Comparison of ENCODE assay signal across 1 cellular context in the genomic region with DNA sequence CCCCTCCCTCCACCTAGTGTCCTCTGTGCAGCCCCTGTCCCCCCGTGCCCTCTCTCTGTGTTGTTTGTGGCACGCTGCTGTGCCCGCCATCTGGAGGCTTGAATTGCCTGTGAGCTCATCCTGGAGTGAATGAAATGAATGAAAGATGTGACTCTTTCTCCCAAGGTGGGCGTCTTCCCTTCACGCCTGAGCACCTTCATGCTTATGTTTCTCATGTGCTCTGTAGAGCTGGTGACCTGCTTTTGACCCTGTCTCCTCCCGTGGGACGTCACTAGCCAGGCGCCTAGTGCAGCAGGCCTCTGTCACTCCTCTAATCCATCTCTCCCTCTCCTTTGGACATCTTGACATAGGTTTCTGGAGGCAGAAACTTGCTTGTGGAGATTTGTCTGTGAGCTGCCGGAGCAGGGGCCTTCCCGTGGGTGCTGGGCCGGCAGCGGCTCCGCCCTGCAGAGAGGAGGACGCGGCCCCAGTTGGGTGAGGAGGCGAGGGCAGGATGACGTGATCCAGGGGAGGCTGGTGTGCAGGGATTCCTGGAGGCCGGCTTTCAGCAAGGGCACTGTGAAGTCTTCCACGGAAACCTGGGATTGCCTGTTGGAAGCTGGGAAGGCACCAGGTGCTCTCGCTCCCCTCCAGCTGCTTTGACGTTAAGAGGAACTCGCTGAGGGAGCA.
TF ChIP-seq lines count a peak whose summit lies in the region.

No MANE protein-coding gene starts in this region.

TF ChIP-seq in GM12878, 131 proteins besides CTCF, POLR2A, EP300 and RAD21 (continued from another document):
- TF ChIP-seq SIN3A (IDR thresholded peaks at IDR 0.05; ENCODE audit: low read depth, low read length) (0 out of 2 replicates have a peak, but pooled peaks have one; percentile 31), RUNX3 (IDR thresholded peaks at IDR 0.05; ENCODE audit: low read length) (peak; percentile 22; the same call in 1 of the 2 replicates), ATF2 (IDR thresholded peaks at IDR 0.05; ENCODE audit: low read length) (peak; percentile 54; the same call in 1 of the 2 replicates), HCFC1 (IDR thresholded peaks at IDR 0.05; ENCODE audit: low read length) (no peak), CREB1 (IDR thresholded peaks at IDR 0.05; ENCODE audit: low read depth) (peak; percentile 85), BCL11A (IDR thresholded peaks at IDR 0.05; ENCODE audit: low read depth, low read length) (peak; percentile 37; the same call in 1 of the 2 replicates), NFIC (IDR thresholded peaks at IDR 0.05; ENCODE audit: low read depth, low read length) (peak; percentile 48; the same call in 1 of the 2 replicates), FOS (IDR thresholded peaks at IDR 0.05; ENCODE audit: borderline replicate concordance, extremely low read depth, insufficient read length) (no peak), ATF7 (IDR thresholded peaks at IDR 0.05; ENCODE audit: low read depth) (peak; percentile 72), CREM (IDR thresholded peaks at IDR 0.05; ENCODE audit: low read depth) (peak; percentile 81), PBX3 (IDR thresholded peaks at IDR 0.05; ENCODE audit: insufficient replicate concordance, low read depth, low read length) (peak; percentile 1), NKRF (conservative IDR thresholded peaks at IDR 0.05) (0 out of 2 replicates have a peak, but pooled peaks have one; percentile 24), NR2F1 (conservative IDR thresholded peaks at IDR 0.05) (peak; percentile 84), GABPA (IDR thresholded peaks at IDR 0.05; ENCODE audit: low read depth) (no peak), IKZF2 (IDR thresholded peaks at IDR 0.05) (peak; percentile 66 to 71), MTA3 (IDR thresholded peaks at IDR 0.05; ENCODE audit: borderline replicate concordance, low read length) (no peak), TCF12 (IDR thresholded peaks at IDR 0.05; ENCODE audit: low read depth, low read length) (peak; percentile 69; the same call in 1 of the 2 replicates), NR2C1 (IDR thresholded peaks at IDR 0.05) (peak; percentile 41; the same call in 1 of the 2 replicates), YBX1 (IDR thresholded peaks at IDR 0.05) (no peak), HDGF (IDR thresholded peaks at IDR 0.05) (peak; percentile 43; the same call in 1 of the 2 replicates), IRF4 (IDR thresholded peaks at IDR 0.05; ENCODE audit: low read depth, low read length) (no peak), SUZ12 (IDR thresholded peaks at IDR 0.05; ENCODE audit: unreplicated experiment) (no peak), EED (IDR thresholded peaks at IDR 0.05; ENCODE audit: low read depth) (peak; percentile 58; the same call in 1 of the 2 replicates), YY1 (IDR thresholded peaks at IDR 0.05; ENCODE audit: low read depth, low read length) (0 out of 2 replicates have a peak, but pooled peaks have one; percentile 19), IKZF1 (conservative IDR thresholded peaks at IDR 0.05) (peak; percentile 75)
- TF ChIP-seq, protein P1, sequence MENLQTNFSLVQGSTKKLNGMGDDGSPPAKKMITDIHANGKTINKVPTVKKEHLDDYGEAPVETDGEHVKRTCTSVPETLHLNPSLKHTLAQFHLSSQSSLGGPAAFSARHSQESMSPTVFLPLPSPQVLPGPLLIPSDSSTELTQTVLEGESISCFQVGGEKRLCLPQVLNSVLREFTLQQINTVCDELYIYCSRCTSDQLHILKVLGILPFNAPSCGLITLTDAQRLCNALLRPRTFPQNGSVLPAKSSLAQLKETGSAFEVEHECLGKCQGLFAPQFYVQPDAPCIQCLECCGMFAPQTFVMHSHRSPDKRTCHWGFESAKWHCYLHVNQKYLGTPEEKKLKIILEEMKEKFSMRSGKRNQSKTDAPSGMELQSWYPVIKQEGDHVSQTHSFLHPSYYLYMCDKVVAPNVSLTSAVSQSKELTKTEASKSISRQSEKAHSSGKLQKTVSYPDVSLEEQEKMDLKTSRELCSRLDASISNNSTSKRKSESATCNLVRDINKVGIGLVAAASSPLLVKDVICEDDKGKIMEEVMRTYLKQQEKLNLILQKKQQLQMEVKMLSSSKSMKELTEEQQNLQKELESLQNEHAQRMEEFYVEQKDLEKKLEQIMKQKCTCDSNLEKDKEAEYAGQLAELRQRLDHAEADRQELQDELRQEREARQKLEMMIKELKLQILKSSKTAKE (IDR thresholded peaks at IDR 0.05; ENCODE audit: low read depth, poor library complexity, severe bottlenecking), result peak; percentile 44
- TF ChIP-seq, protein P2, sequence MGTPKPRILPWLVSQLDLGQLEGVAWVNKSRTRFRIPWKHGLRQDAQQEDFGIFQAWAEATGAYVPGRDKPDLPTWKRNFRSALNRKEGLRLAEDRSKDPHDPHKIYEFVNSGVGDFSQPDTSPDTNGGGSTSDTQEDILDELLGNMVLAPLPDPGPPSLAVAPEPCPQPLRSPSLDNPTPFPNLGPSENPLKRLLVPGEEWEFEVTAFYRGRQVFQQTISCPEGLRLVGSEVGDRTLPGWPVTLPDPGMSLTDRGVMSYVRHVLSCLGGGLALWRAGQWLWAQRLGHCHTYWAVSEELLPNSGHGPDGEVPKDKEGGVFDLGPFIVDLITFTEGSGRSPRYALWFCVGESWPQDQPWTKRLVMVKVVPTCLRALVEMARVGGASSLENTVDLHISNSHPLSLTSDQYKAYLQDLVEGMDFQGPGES (IDR thresholded peaks at IDR 0.05), result no peak
- TF ChIP-seq, protein P3, sequence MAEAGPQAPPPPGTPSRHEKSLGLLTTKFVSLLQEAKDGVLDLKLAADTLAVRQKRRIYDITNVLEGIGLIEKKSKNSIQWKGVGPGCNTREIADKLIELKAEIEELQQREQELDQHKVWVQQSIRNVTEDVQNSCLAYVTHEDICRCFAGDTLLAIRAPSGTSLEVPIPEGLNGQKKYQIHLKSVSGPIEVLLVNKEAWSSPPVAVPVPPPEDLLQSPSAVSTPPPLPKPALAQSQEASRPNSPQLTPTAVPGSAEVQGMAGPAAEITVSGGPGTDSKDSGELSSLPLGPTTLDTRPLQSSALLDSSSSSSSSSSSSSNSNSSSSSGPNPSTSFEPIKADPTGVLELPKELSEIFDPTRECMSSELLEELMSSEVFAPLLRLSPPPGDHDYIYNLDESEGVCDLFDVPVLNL (IDR thresholded peaks at IDR 0.05; ENCODE audit: low read depth, low read length), result no peak
- TF ChIP-seq, protein P4, sequence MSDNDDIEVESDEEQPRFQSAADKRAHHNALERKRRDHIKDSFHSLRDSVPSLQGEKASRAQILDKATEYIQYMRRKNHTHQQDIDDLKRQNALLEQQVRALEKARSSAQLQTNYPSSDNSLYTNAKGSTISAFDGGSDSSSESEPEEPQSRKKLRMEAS (IDR thresholded peaks at IDR 0.05; ENCODE audit: low read depth, low read length), result no peak
- TF ChIP-seq, protein P5, sequence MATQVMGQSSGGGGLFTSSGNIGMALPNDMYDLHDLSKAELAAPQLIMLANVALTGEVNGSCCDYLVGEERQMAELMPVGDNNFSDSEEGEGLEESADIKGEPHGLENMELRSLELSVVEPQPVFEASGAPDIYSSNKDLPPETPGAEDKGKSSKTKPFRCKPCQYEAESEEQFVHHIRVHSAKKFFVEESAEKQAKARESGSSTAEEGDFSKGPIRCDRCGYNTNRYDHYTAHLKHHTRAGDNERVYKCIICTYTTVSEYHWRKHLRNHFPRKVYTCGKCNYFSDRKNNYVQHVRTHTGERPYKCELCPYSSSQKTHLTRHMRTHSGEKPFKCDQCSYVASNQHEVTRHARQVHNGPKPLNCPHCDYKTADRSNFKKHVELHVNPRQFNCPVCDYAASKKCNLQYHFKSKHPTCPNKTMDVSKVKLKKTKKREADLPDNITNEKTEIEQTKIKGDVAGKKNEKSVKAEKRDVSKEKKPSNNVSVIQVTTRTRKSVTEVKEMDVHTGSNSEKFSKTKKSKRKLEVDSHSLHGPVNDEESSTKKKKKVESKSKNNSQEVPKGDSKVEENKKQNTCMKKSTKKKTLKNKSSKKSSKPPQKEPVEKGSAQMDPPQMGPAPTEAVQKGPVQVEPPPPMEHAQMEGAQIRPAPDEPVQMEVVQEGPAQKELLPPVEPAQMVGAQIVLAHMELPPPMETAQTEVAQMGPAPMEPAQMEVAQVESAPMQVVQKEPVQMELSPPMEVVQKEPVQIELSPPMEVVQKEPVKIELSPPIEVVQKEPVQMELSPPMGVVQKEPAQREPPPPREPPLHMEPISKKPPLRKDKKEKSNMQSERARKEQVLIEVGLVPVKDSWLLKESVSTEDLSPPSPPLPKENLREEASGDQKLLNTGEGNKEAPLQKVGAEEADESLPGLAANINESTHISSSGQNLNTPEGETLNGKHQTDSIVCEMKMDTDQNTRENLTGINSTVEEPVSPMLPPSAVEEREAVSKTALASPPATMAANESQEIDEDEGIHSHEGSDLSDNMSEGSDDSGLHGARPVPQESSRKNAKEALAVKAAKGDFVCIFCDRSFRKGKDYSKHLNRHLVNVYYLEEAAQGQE (IDR thresholded peaks at IDR 0.05; ENCODE audit: low read depth, low read length), result no peak
- TF ChIP-seq, protein P6, sequence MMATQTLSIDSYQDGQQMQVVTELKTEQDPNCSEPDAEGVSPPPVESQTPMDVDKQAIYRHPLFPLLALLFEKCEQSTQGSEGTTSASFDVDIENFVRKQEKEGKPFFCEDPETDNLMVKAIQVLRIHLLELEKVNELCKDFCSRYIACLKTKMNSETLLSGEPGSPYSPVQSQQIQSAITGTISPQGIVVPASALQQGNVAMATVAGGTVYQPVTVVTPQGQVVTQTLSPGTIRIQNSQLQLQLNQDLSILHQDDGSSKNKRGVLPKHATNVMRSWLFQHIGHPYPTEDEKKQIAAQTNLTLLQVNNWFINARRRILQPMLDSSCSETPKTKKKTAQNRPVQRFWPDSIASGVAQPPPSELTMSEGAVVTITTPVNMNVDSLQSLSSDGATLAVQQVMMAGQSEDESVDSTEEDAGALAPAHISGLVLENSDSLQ (IDR thresholded peaks at IDR 0.05), result peak; percentile 41; the same call in 1 of the 2 replicates
TF ChIP-seq in GM12878: peak in this region for 27.
